In genomic region chr17:61699032-61699431, GRCh38 we compare ENCODE assay signal across 22 cellular contexts.
DNase-seq lines count a peak whose midpoint lies in the region; ATAC-seq, FAIRE-seq and TF ChIP-seq lines count a peak whose summit lies in the region.
"Had no signal": no experiment of that assay in that cellular context is flagged by ENCODE, and none has a peak within 500 bp of the region (broad histone marks: within the 10 kb centered on the region; RNA-seq: fewer than 3 reads in every experiment).

No MANE protein-coding gene starts in this region.

- H2AFZ ChIP-seq in hepatocyte, result no peak overlapping the region

- POLR2A ChIA-PET in A549 (lab: Yijun Ruan, JAX) (no interaction called here), HEK293 (lab: Yijun Ruan, JAX) (no interaction called here)

- H3K36me3 ChIP-seq in HEK293 (ENCODE audit: control insufficient read depth in 2 of 2, insufficient read depth in 1 of 2, low read length in 2 of 2), result no peaks in the 10 kb centered on the region
- no peaks in the 10 kb centered on the region for H3K36me3 ChIP-seq in adipocyte (ENCODE audit: control insufficient read depth, insufficient read depth, low read length, severe bottlenecking)
- no peaks in the 10 kb centered on the region for H3K36me3 ChIP-seq in hepatocyte (replicated peaks; ENCODE audit: insufficient read depth, low read depth)
- no peaks in the 10 kb centered on the region for H3K36me3 ChIP-seq in body of pancreas (replicated peaks in 1 of 2; ENCODE audit: insufficient read depth in 1 of 2, low read depth in 2 of 2)

- no peak overlapping the region for H3K27ac ChIP-seq in A549
- no peak overlapping the region for H3K27ac ChIP-seq in HEK293 (ENCODE audit: extremely low read depth, low read depth, low read length)
- H3K27ac ChIP-seq in hepatocyte, result no peak overlapping the region
- H3K27ac ChIP-seq in body of pancreas, result no peak overlapping the region
- H3K27ac ChIP-seq: 22Rv1; BLaER1 treated with 17β-estradiol and CSF1 and Interleukin-3, amounts not matched to agents 10 nM and 100 nM; C4-2B had no signal

- H3K4me1 ChIP-seq in A549 (no peaks in the 10 kb centered on the region), HEK293 (ENCODE audit: control insufficient read depth, insufficient read depth, low read length) (no peaks in the 10 kb centered on the region), adipocyte (ENCODE audit: control insufficient read depth, insufficient read depth, low read length) (no peaks in the 10 kb centered on the region), hepatocyte (ENCODE audit: insufficient read depth) (no peaks in the 10 kb centered on the region), body of pancreas (no peaks in the 10 kb centered on the region)
- H3K4me1 ChIP-seq: BLaER1 treated with 17β-estradiol and CSF1 and Interleukin-3, amounts not matched to agents 10 nM and 100 nM; Caco-2 had no signal

- H4K20me1 ChIP-seq in hepatocyte (ENCODE audit: insufficient read depth, poor library complexity, severe bottlenecking), result no peaks in the 10 kb centered on the region
- H4K20me1 ChIP-seq: BLaER1 treated with 17β-estradiol and CSF1 and Interleukin-3, amounts not matched to agents 10 nM and 100 nM had no signal

- H3K27me3 ChIP-seq in adipocyte (replicated peaks; ENCODE audit: control insufficient read depth, insufficient read depth, low read length) (no peaks in the 10 kb centered on the region), hepatocyte (no peaks in the 10 kb centered on the region), body of pancreas (no peaks in the 10 kb centered on the region)
- H3K27me3 ChIP-seq: BLaER1 treated with 17β-estradiol and CSF1 and Interleukin-3, amounts not matched to agents 10 nM and 100 nM had no signal

- WGBS in A549 (ENCODE audit: missing lambda C conversion rate), result 92% methylated on average over 1 of the region's 1 CpG
- 97% methylated on average over 1 of the region's 1 CpG for WGBS in hepatocyte (ENCODE audit: low lambda C conversion rate, missing lambda C conversion rate)
- 92 to 96% methylated on average over 1 of the region's 1 CpG for WGBS in body of pancreas, 2 donors

- TF ChIP-seq RAD21 in A549 (conservative IDR thresholded peaks at IDR 0.05 in 1 of 2, IDR thresholded peaks at IDR 0.05 in 1 of 2), result no peak

- TF ChIP-seq CTCF in A549 (IDR thresholded peaks at IDR 0.05) (no peak), HEK293 (tag by site-specific recombination; IDR thresholded peaks at IDR 0.05) (no peak), hepatocyte (IDR thresholded peaks at IDR 0.05; ENCODE audit: poor library complexity) (no peak), body of pancreas (IDR thresholded peaks at IDR 0.05) (no peak)

- DNase-seq in A549 (ENCODE audit: low read depth in 1 of 2, low spot score in 1 of 2) (no peak), adipocyte (ENCODE audit: low read depth) (no peak), hepatocyte (ENCODE audit: low spot score) (no peak), NCI-H774 (lab: John Stamatoyannopoulos, UW) (no peak), body of pancreas (no peak), AG08395 (ENCODE audit: low spot score) (no peak)
- DNase-seq: ACHN; AML-193; Caco-2; Calu3; CD4-positive, alpha-beta T cell; CD8-positive, alpha-beta T cell; DMS79 treated with DMSO at 0.1 percent for 48 hours had no signal

- no peak overlapping the region for H3K4me3 ChIP-seq in A549
- no peak overlapping the region for H3K4me3 ChIP-seq in HEK293 (ENCODE audit: low read depth, low read length)
- H3K4me3 ChIP-seq in adipocyte (ENCODE audit: low read length), result peak overlapping the region; percentile 12
- peak overlapping the region; percentile 17 for H3K4me3 ChIP-seq in hepatocyte
- H3K4me3 ChIP-seq in body of pancreas, result no peak overlapping the region
- H3K4me3 ChIP-seq: BLaER1 treated with 17β-estradiol and CSF1 and Interleukin-3, amounts not matched to agents 10 nM and 100 nM; GM12878 had no signal

- peak; percentile 18 for FAIRE-seq in A549 (lab: Jason Lieb, UNC)
- FAIRE-seq: D721Med, G401.6, GM12878, GM12892, GM18507 had no signal

- H3K4me2 ChIP-seq in A549, result no peak overlapping the region
- H3K4me2 ChIP-seq in hepatocyte, result no peak overlapping the region
- H3K4me2 ChIP-seq: BLaER1 treated with 17β-estradiol and CSF1 and Interleukin-3, amounts not matched to agents 10 nM and 100 nM had no signal

- no peaks in the 10 kb centered on the region for H3K9me2 ChIP-seq in hepatocyte (replicated peaks; ENCODE audit: insufficient read depth)

- peaks cover 41% of the 10 kb centered on the region for H3K9me3 ChIP-seq in A549
- peaks cover 3% of the 10 kb centered on the region; the same call in 1 of the 2 replicates for H3K9me3 ChIP-seq in HEK293 (ENCODE audit: control insufficient read depth, insufficient read depth, low read depth, low read length)
- peaks cover 32% of the 10 kb centered on the region for H3K9me3 ChIP-seq in adipocyte (ENCODE audit: control insufficient read depth, low read length)
- H3K9me3 ChIP-seq in hepatocyte (ENCODE audit: low read depth), result peaks cover 20% of the 10 kb centered on the region
- peaks cover 0 to 18% (median 2%) of the 10 kb centered on the region in 3 donors for H3K9me3 ChIP-seq in body of pancreas

- H3K9ac ChIP-seq in adipocyte (ENCODE audit: low read length), result no peak overlapping the region
- H3K9ac ChIP-seq: BLaER1 treated with 17β-estradiol and CSF1 and Interleukin-3, amounts not matched to agents 10 nM and 100 nM had no signal

- intact Hi-C loops in body of pancreas (cut with DNase I), result no loop called here

- TF ChIP-seq EP300 in A549 (IDR thresholded peaks at IDR 0.05), result no peak

- no peak for TF ChIP-seq POLR2A in A549 (IDR thresholded peaks at IDR 0.05; ENCODE audit: low read length)
- no peak for TF ChIP-seq POLR2A in body of pancreas (IDR thresholded peaks at IDR 0.05)

- no peak for ATAC-seq in A549
- ATAC-seq in body of pancreas, result no peak
- ATAC-seq: CD8-positive, alpha-beta T cell; GM12878 had no signal

- H3K79me2 ChIP-seq in hepatocyte, result no peaks in the 10 kb centered on the region

- CTCF ChIA-PET in A549 (lab: Yijun Ruan, JAX), result no interaction called here
- CTCF ChIA-PET in HEK293 (lab: Yijun Ruan, JAX), result interaction anchor here (0.6 kb wide), 1 partner anchor 493 kb away, joined by 4 read pairs; no protein-coding TSS in a partner anchor

TF ChIP-seq in A549, 52 proteins besides CTCF, POLR2A, EP300 and RAD21:
- no peak for TF ChIP-seq MAFK (IDR thresholded peaks at IDR 0.05; ENCODE audit: partially characterized antibody)
- no peak for TF ChIP-seq PHF8 (IDR thresholded peaks at IDR 0.05; ENCODE audit: borderline replicate concordance, low read depth)
- no peak for TF ChIP-seq ZSCAN20 (CRISPR knock-in tag; IDR thresholded peaks at IDR 0.05)
- TF ChIP-seq, protein P1, sequence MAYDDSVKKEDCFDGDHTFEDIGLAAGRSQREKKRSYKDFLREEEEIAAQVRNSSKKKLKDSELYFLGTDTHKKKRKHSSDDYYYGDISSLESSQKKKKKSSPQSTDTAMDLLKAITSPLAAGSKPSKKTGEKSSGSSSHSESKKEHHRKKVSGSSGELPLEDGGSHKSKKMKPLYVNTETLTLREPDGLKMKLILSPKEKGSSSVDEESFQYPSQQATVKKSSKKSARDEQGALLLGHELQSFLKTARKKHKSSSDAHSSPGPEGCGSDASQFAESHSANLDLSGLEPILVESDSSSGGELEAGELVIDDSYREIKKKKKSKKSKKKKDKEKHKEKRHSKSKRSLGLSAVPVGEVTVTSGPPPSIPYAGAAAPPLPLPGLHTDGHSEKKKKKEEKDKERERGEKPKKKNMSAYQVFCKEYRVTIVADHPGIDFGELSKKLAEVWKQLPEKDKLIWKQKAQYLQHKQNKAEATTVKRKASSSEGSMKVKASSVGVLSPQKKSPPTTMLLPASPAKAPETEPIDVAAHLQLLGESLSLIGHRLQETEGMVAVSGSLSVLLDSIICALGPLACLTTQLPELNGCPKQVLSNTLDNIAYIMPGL (CRISPR knock-in tag; IDR thresholded peaks at IDR 0.05; ENCODE audit: borderline replicate concordance), result no peak

TF ChIP-seq in HEK293, 187 proteins besides CTCF, POLR2A, EP300 and RAD21:
- TF ChIP-seq, protein P2, sequence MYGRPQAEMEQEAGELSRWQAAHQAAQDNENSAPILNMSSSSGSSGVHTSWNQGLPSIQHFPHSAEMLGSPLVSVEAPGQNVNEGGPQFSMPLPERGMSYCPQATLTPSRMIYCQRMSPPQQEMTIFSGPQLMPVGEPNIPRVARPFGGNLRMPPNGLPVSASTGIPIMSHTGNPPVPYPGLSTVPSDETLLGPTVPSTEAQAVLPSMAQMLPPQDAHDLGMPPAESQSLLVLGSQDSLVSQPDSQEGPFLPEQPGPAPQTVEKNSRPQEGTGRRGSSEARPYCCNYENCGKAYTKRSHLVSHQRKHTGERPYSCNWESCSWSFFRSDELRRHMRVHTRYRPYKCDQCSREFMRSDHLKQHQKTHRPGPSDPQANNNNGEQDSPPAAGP (tag by site-specific recombination; IDR thresholded peaks at IDR 0.05), result no peak
- TF ChIP-seq ZNF626 (tag by site-specific recombination; IDR thresholded peaks at IDR 0.05), result no peak
- TF ChIP-seq ZNF555 (tag by site-specific recombination; conservative IDR thresholded peaks at IDR 0.05), result 0 out of 2 replicates have a peak, but pooled peaks have one; percentile 5
- peak; percentile 61 for TF ChIP-seq SETDB1 (IDR thresholded peaks at IDR 0.05; ENCODE audit: insufficient read length, low read length)

Comparison
In these comparisons a context has a peak if more than half of its experiments do, and no peak if none do; other contexts are left out.
1. H3K4me3 ChIP-seq: peak in adipocyte (single experiment) and hepatocyte (single experiment); none in A549 (single experiment), HEK293 (single experiment) and body of pancreas (0 of 2).